In the genomic region with DNA sequence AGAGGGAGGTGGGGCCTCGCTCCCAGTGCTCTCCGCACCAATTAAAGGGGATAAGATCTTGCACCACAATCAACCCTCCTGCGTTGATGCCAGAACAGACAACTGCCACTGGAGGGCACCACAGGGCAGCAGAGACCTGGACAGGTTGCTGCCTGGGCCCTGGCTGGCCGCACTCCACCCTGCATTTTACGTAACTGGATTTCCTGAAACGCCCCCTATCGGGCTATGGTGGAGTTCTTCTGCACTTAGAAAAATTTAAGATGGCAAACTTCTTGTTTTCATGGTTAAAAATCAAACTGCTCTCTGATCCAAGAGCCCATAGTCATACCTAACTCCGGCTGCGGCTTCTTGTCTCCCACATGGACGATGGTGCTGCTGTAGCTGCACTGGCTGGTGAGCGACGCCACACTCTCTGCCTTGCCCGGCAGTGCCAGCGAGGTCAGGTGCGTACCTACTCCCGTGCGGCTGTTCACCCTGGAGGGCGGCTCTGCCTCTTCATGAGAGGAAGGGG, we compare ENCODE assay signal across 8 cellular contexts. TPM values are rescaled to one million over a fixed set of nuclear protein-coding genes. Genes with fewer than 3 reads are reported as not detected.
DNase-seq lines count a peak whose midpoint lies in the region; ATAC-seq and TF ChIP-seq lines count a peak whose summit lies in the region.

No MANE protein-coding gene starts in this region.

- intact Hi-C loops in prostate gland (cut with DNase I): no loop called here

- TF ChIP-seq POLR2A in prostate gland (IDR thresholded peaks at IDR 0.05): no peak

- H3K4me1 ChIP-seq in SJCRH30 (peaks cover 14% of the 10 kb centered on the region), prostate gland (replicated peaks) (no peaks in the 10 kb centered on the region)

- DNase-seq in MV-4-11 (lab: John Stamatoyannopoulos, UW) (peak; percentile 77), SJCRH30 (peak; percentile 92), foreskin melanocyte (peak; percentile 47), prostate gland (ENCODE audit: low spot score) (peak; percentile 90), OCI-M2 (lab: John Stamatoyannopoulos, UW; ENCODE audit: unreplicated experiment) (no peak)
- DNase-seq in activated T-helper 1 cell treated with anti-CD3 and anti-CD28 coated beads, Interleukin-2, amount 50 U/mL, for 16 hours (ENCODE audit: low read depth in 1 of 2, low spot score in 1 of 2): peak; percentile 38 to 45

- TF ChIP-seq CTCF in GM12872 (IDR thresholded peaks at IDR 0.05; ENCODE audit: insufficient read depth, low read depth, low read length) (peak; percentile 82), prostate gland (IDR thresholded peaks at IDR 0.05) (peak; percentile 66 to 97 (median 94))

- H3K36me3 ChIP-seq in SJCRH30: peaks cover 2% of the 10 kb centered on the region; the same call in 1 of the 2 replicates
- peaks cover 11 to 20% of the 10 kb centered on the region in 2 donors for H3K36me3 ChIP-seq in prostate gland

- WGBS in prostate gland: 62% methylated on average over 18 of the region's 18 CpGs

- no peak overlapping the region for H3K4me3 ChIP-seq in SJCRH30
- H3K4me3 ChIP-seq in prostate gland: no peak overlapping the region

- ATAC-seq in GM18511 (IDR thresholded peaks at IDR 0.05; ENCODE audit: unreplicated experiment): no peak

- H3K27ac ChIP-seq in SJCRH30 (no peak overlapping the region), prostate gland (no peak overlapping the region)

- no peaks in the 10 kb centered on the region for H3K27me3 ChIP-seq in SJCRH30
- H3K27me3 ChIP-seq in prostate gland (replicated peaks; ENCODE audit: insufficient read depth): no peaks in the 10 kb centered on the region

- H3K9me3 ChIP-seq in SJCRH30 (replicated peaks) (no peaks in the 10 kb centered on the region), prostate gland (no peaks in the 10 kb centered on the region)

RNA-seq across cellular contexts. Expression of a gene that starts 16.8 kb away (rescaled TPM):
- 44.9 and 46.1 TPM in 2 replicates for total RNA-seq in SJCRH30 (2014; rRNA removed; shearing (Covaris generic))
- total RNA-seq in prostate gland: 10 to 100 TPM in 1 of 2 donors, 1 to 10 TPM in 1; 2.9 to 17.7 TPM

RNA-seq across cellular contexts. Expression of a gene that starts 31.8 kb away (rescaled TPM):
- 5.3 and 5.9 TPM in 2 replicates for total RNA-seq in SJCRH30 (2014; rRNA removed; shearing (Covaris generic))
- total RNA-seq in prostate gland: 10 to 100 TPM; 24.0 to 53.1 TPM

RNA-seq across cellular contexts. Expression of a gene that starts 53.2 kb away (rescaled TPM):
- total RNA-seq in SJCRH30 (2014; rRNA removed; shearing (Covaris generic)): 59.8 and 71.1 TPM in 2 replicates
- 10 to 100 TPM; 33.6 to 41.8 TPM for total RNA-seq in prostate gland
